Comparison of ENCODE assay signal across 9 cellular contexts in the genomic region with DNA sequence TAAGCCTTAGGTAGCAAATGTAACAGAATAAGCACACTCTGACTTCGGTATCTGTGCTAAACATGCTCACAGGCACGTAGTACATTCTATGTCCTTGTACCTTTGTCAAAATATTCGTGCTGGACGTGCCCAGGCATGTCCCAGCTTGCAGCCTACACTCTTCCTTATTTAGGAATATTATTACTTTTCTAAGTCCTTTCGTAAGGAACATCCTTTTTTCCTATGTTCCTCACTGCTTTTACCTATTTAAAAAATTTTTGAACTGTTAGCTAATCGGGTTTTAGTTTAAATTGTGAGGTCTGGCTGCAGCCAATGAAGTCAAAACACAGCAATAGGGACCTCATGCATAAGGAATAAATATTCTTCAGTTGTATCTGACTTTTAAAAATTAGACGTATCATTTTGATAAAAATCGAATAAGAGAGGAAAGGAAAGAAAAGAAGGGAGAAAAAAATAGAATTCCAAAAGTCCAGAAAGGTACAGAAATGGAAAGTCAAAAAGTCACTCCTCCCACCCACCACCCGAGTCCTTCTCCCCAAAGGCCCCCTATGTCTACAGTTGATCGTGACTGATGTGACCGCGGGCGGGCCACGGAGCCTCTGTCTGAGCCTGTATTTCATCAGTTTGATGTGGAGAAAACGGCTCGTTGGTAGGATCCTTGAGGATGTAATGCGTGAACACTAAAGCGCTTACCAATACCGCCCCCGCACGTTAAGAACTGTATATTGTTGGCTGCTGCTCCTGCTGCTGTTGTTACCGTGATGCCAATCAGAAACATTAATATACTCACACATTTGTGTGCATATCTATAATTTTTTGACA. TPM values are rescaled to one million over a fixed set of nuclear protein-coding genes. Genes with fewer than 3 reads are reported as not detected.
A peak's percentile ranks its signal among the peaks of the same experiment; 100 is the strongest.
DNase-seq lines count a peak whose midpoint lies in the region; ATAC-seq, FAIRE-seq and TF ChIP-seq lines count a peak whose summit lies in the region.
"Had no signal": no experiment of that assay in that cellular context is flagged by ENCODE, and none has a peak within 500 bp of the region (broad histone marks: within the 10 kb centered on the region; RNA-seq: fewer than 3 reads in every experiment).

No MANE protein-coding gene starts in this region.

- H3K9me3 Mint-ChIP-seq in GM23338, result no peaks in the 10 kb centered on the region; the same call in 2 of the 3 replicates
- H3K9me3 Mint-ChIP-seq in activated naive CD4-positive, alpha-beta T cell treated with anti-CD3 and anti-CD28 coated beads, Interleukin-2, amount 50 U/mL, for 72 hours, result no peaks in the 10 kb centered on the region
- H3K9me3 Mint-ChIP-seq: mesothelial cell of epicardium had no signal

- H2AFZ ChIP-seq in GM23338, result no peak overlapping the region

- H3K4me3 ChIP-seq in GM23338 (peak overlapping the region; percentile 53), left ventricle myocardium inferior (peak overlapping the region; percentile 65)

- H3K9me3 ChIP-seq in left ventricle myocardium inferior (replicated peaks), result no peaks in the 10 kb centered on the region

- H3K9me2 ChIP-seq in GM23338 (ENCODE audit: insufficient read depth), result no peaks in the 10 kb centered on the region

- H3K27ac ChIP-seq in GM23338 (ENCODE audit: low read depth), result peak overlapping the region; percentile 68
- peak overlapping the region; percentile 93 for H3K27ac ChIP-seq in left ventricle myocardium inferior (replicated peaks)

- no peak overlapping the region for H3K27ac Mint-ChIP-seq in GM23338
- H3K27ac Mint-ChIP-seq in activated naive CD4-positive, alpha-beta T cell treated with anti-CD3 and anti-CD28 coated beads, Interleukin-2, amount 50 U/mL, for 72 hours, result no peak overlapping the region
- H3K27ac Mint-ChIP-seq: mesothelial cell of epicardium had no signal

- peak; percentile 93 for FAIRE-seq in G401.6 (lab: Jason Lieb, UNC)

- peak overlapping the region; percentile 78 for H3K4me2 ChIP-seq in GM23338

- intact Hi-C loops in left ventricle myocardium inferior (cut with micrococcal nuclease), result no loop called here
- intact Hi-C loops in sciatic nerve (cut with DNase I), result no loop called here

- no peaks in the 10 kb centered on the region for H3K79me2 ChIP-seq in GM23338 (replicated peaks; ENCODE audit: insufficient read depth)

- peaks cover 7% of the 10 kb centered on the region for H3K27me3 Mint-ChIP-seq in GM23338 (ENCODE audit: insufficient read depth, low read depth, poor library complexity)

- H3K36me3 Mint-ChIP-seq in GM23338 (ENCODE audit: low read depth), result peaks cover 13% of the 10 kb centered on the region
- H3K36me3 Mint-ChIP-seq in activated naive CD4-positive, alpha-beta T cell treated with anti-CD3 and anti-CD28 coated beads, Interleukin-2, amount 50 U/mL, for 72 hours, result no peaks in the 10 kb centered on the region

- peaks cover 9% of the 10 kb centered on the region for H3F3A ChIP-seq in GM23338 (replicated peaks; ENCODE audit: low read depth)

- peak; percentile 49 to 67 for TF ChIP-seq CTCF in GM23338 (conservative IDR thresholded peaks at IDR 0.05; ENCODE audit: low read depth in 2 of 2)
- peak; percentile 55 for TF ChIP-seq CTCF in left ventricle myocardium inferior (IDR thresholded peaks at IDR 0.05; ENCODE audit: borderline replicate concordance)

- ATAC-seq in GM23338, result peak; percentile 13
- ATAC-seq in activated naive CD4-positive, alpha-beta T cell treated with anti-CD3 and anti-CD28 coated beads, Interleukin-2, amount 50 U/mL, for 72 hours, result peak; percentile 34 to 64
- ATAC-seq in sciatic nerve, result peak; percentile 70

- no peaks in the 10 kb centered on the region for H4K20me1 ChIP-seq in GM23338 (replicated peaks; ENCODE audit: insufficient read depth)

- no peak overlapping the region for H3K4me3 Mint-ChIP-seq in GM23338

- DNase-seq in GM23338 (ENCODE audit: low spot score) (peak; percentile 75), LoVo (ENCODE audit: low spot score) (peak; percentile 89), left ventricle myocardium inferior (peak; percentile 57), sciatic nerve (ENCODE audit: low spot score) (peak; percentile 75), NCI-H187 treated with DMSO at 0.1 percent for 48 hours (lab: John Stamatoyannopoulos, UW) (no peak), NCI-H2227 treated with DMSO at 0.1 percent for 48 hours (lab: John Stamatoyannopoulos, UW) (no peak)
- DNase-seq in activated naive CD4-positive, alpha-beta T cell treated with anti-CD3 and anti-CD28 coated beads, Interleukin-2, amount 50 U/mL, for 72 hours (ENCODE audit: low spot score in 2 of 2), result peak; percentile 52 to 80

- H3K36me3 ChIP-seq in GM23338 (ENCODE audit: insufficient read depth), result peaks cover 3% of the 10 kb centered on the region; the same call in 1 of the 2 replicates
- peaks cover 3% of the 10 kb centered on the region for H3K36me3 ChIP-seq in left ventricle myocardium inferior

- H3K4me1 ChIP-seq in GM23338 (ENCODE audit: insufficient read depth) (peaks cover 11% of the 10 kb centered on the region; the same call in 1 of the 2 replicates), left ventricle myocardium inferior (peaks cover 41% of the 10 kb centered on the region)

- peaks cover 11% of the 10 kb centered on the region; the same call in 1 of the 3 replicates for H3K4me1 Mint-ChIP-seq in GM23338

- H3K27me3 ChIP-seq in GM23338 (ENCODE audit: insufficient read depth), result no peaks in the 10 kb centered on the region
- no peaks in the 10 kb centered on the region for H3K27me3 ChIP-seq in left ventricle myocardium inferior (ENCODE audit: low read depth)

RNA-seq across cellular contexts. Expression of a gene that starts 24.4 kb away (rescaled TPM):
- 665 and 754 TPM in 2 replicates for total RNA-seq in GM23338 (2014; rRNA removed; shearing (Covaris generic))
- 511 and 519 TPM in 2 replicates for polyA plus RNA-seq in GM23338 (2016; fragmentation: Nextera tagmentation; extraction: Ambion mirVana)
- 100 to 1,000 TPM; 806 to 863 TPM for total RNA-seq in activated naive CD4-positive, alpha-beta T cell treated with anti-CD3 and anti-CD28 coated beads, Interleukin-2, amount 50 U/mL, for 72 hours
- total RNA-seq in left ventricle myocardium inferior (1,154 TPM), sciatic nerve (979 TPM)

RNA-seq across cellular contexts. Expression of a gene that starts 50.1 kb away (rescaled TPM):
- 52.9 and 61.5 TPM in 2 replicates for total RNA-seq in GM23338 (2014; rRNA removed; shearing (Covaris generic))
- polyA plus RNA-seq in GM23338 (2016; fragmentation: Nextera tagmentation; extraction: Ambion mirVana), result 16.0 and 17.4 TPM in 2 replicates
- total RNA-seq in activated naive CD4-positive, alpha-beta T cell treated with anti-CD3 and anti-CD28 coated beads, Interleukin-2, amount 50 U/mL, for 72 hours, result 10 to 100 TPM; 30.3 to 35.6 TPM
- 5.5 TPM for total RNA-seq in left ventricle myocardium inferior
- 16.9 TPM for total RNA-seq in sciatic nerve

RNA-seq across cellular contexts. Expression of a gene that starts 54.6 kb away (rescaled TPM):
- total RNA-seq in GM23338 (2014; rRNA removed; shearing (Covaris generic)), result 10.7 and 12.6 TPM in 2 replicates
- polyA plus RNA-seq in GM23338 (2016; fragmentation: Nextera tagmentation; extraction: Ambion mirVana), result 5.8 and 7.5 TPM in 2 replicates
- total RNA-seq in activated naive CD4-positive, alpha-beta T cell treated with anti-CD3 and anti-CD28 coated beads, Interleukin-2, amount 50 U/mL, for 72 hours, result 10 to 100 TPM in 1 of 2 donors, 1 to 10 TPM in 1; 9.2 to 28.0 TPM
- total RNA-seq in left ventricle myocardium inferior (4.3 TPM), sciatic nerve (4.0 TPM)

Comparison
In these comparisons a context has a peak if more than half of its experiments do, and no peak if none do; other contexts are left out.
1. ATAC-seq: peak in every context shown above with its lines; median percentile 70 in sciatic nerve; 49 in activated naive CD4-positive, alpha-beta T cell treated with anti-CD3 and anti-CD28 coated beads, Interleukin-2, amount 50 U/mL, for 72 hours; 13 in GM23338.
2. DNase-seq: peak in GM23338 (single experiment), LoVo (single experiment), activated naive CD4-positive, alpha-beta T cell treated with anti-CD3 and anti-CD28 coated beads, Interleukin-2, amount 50 U/mL, for 72 hours (2 of 2), left ventricle myocardium inferior (single experiment) and sciatic nerve (single experiment); none in NCI-H187 treated with DMSO at 0.1 percent for 48 hours (single experiment) and NCI-H2227 treated with DMSO at 0.1 percent for 48 hours (single experiment).